2 cellular contexts compared by ENCODE assay signal in genomic region chr3:128301186-128302023, GRCh38.
TF ChIP-seq lines count a peak whose summit lies in the region.

No MANE protein-coding gene starts in this region.

TF ChIP-seq in HEK293, 187 proteins besides CTCF, POLR2A, EP300 and RAD21 (continued from another document):
- TF ChIP-seq ZNF341 (tag by site-specific recombination; IDR thresholded peaks at IDR 0.05; ENCODE audit: low read depth) (no peak), ZNF473 (tag by site-specific recombination; IDR thresholded peaks at IDR 0.05) (no peak), ZIC2 (tag by site-specific recombination; IDR thresholded peaks at IDR 0.05) (peak; percentile 59), GFI1B (tag by site-specific recombination; IDR thresholded peaks at IDR 0.05) (no peak), ZNF558 (tag by site-specific recombination; IDR thresholded peaks at IDR 0.05) (no peak), ZNF596 (tag by site-specific recombination; IDR thresholded peaks at IDR 0.05) (no peak)

TF ChIP-seq in GM23338, 12 proteins besides CTCF, POLR2A, EP300 and RAD21 (continued from another document):
- TF ChIP-seq ETS1 (IDR thresholded peaks at IDR 0.05) (no peak), NANOG (IDR thresholded peaks at IDR 0.05; ENCODE audit: borderline replicate concordance) (no peak), STAT1 (IDR thresholded peaks at IDR 0.05; ENCODE audit: unreplicated experiment) (no peak), ZNF462 (CRISPR knock-in tag; IDR thresholded peaks at IDR 0.05) (no peak), REST (IDR thresholded peaks at IDR 0.05; ENCODE audit: unreplicated experiment) (no peak), JUNB (IDR thresholded peaks at IDR 0.05; ENCODE audit: unreplicated experiment) (no peak), EZH2phosphoT487 (IDR thresholded peaks at IDR 0.05; ENCODE audit: unreplicated experiment) (no peak), POLR2AphosphoS5 (IDR thresholded peaks at IDR 0.05; ENCODE audit: low read depth) (no peak)
